ENCODE assay signal across 19 cellular contexts in genomic region chr3:72903004-72903403, GRCh38. TPM values are rescaled to one million over a fixed set of nuclear protein-coding genes. Genes with fewer than 3 reads are reported as not detected.
DNase-seq lines count a peak whose midpoint lies in the region; ATAC-seq, FAIRE-seq and TF ChIP-seq lines count a peak whose summit lies in the region.
"Had no signal": no experiment of that assay in that cellular context is flagged by ENCODE, and none has a peak within 500 bp of the region (broad histone marks: within the 10 kb centered on the region; RNA-seq: fewer than 3 reads in every experiment).

No MANE protein-coding gene starts in this region.

- no peak for TF ChIP-seq CTCF in PC-9 (conservative IDR thresholded peaks at IDR 0.05)
- no peak for TF ChIP-seq CTCF in choroid plexus epithelial cell (conservative IDR thresholded peaks at IDR 0.05; ENCODE audit: low read depth, low read length)
- TF ChIP-seq CTCF in omental fat pad (IDR thresholded peaks at IDR 0.05) = no peak
- no peak for TF ChIP-seq CTCF in coronary artery (IDR thresholded peaks at IDR 0.05)

- no peak for FAIRE-seq in small intestine (lab: Jason Lieb, UNC)

- intact Hi-C loops in PC-9 (cut with micrococcal nuclease; ENCODE audit: unreplicated experiment) = no loop called here

- CTCF ChIA-PET in PC-9 (lab: Charles Lee) = interaction anchor here (1.0 kb wide), 1 partner anchor 274 kb away, joined by 3 read pairs; no protein-coding TSS in a partner anchor
- CTCF ChIA-PET in activated CD4-positive, alpha-beta T cell treated with anti-CD3 and anti-CD28 coated beads, Interleukin-2, amount 10 ng/mL, durations not matched to agents 7 days and 5 days (lab: Charles Lee) = no interaction called here

- no peaks in the 10 kb centered on the region for H3K36me3 ChIP-seq in PC-9 (ENCODE audit: low read depth)
- no peaks in the 10 kb centered on the region for H3K36me3 ChIP-seq in small intestine (ENCODE audit: control insufficient read depth in 2 of 2, insufficient read depth in 2 of 2, low read length in 2 of 2)
- H3K36me3 ChIP-seq: esophagus squamous epithelium, HAP-1, neutrophil had no signal

- no peaks in the 10 kb centered on the region for H3K79me2 ChIP-seq in PC-9 (ENCODE audit: low read depth)

- H3K4me3 Mint-ChIP-seq in activated CD4-positive, alpha-beta T cell treated with anti-CD3 and anti-CD28 coated beads, Interleukin-2, amount 10 ng/mL, durations not matched to agents 7 days and 5 days = no peak overlapping the region
- H3K4me3 Mint-ChIP-seq: CD8-positive, alpha-beta memory T cell; stimulated activated effector memory CD8-positive, alpha-beta T cell treated with anti-CD3 and anti-CD28 coated beads, Interleukin-12 subunit alpha, Interleukin-12 subunit beta, amount 100 ng/mL, for 72 hours had no signal

- H2AFZ ChIP-seq in PC-9 = no peak overlapping the region

- no peaks in the 10 kb centered on the region for H3K4me1 Mint-ChIP-seq in activated CD4-positive, alpha-beta T cell treated with anti-CD3 and anti-CD28 coated beads, Interleukin-2, amount 10 ng/mL, durations not matched to agents 7 days and 5 days
- H3K4me1 Mint-ChIP-seq: CD8-positive, alpha-beta memory T cell; stimulated activated effector memory CD8-positive, alpha-beta T cell treated with anti-CD3 and anti-CD28 coated beads, Interleukin-12 subunit alpha, Interleukin-12 subunit beta, amount 100 ng/mL, for 72 hours had no signal

- H4K20me1 ChIP-seq in PC-9 (ENCODE audit: insufficient read depth) = no peaks in the 10 kb centered on the region

- H3K27me3 Mint-ChIP-seq in activated CD4-positive, alpha-beta T cell treated with anti-CD3 and anti-CD28 coated beads, Interleukin-2, amount 10 ng/mL, durations not matched to agents 7 days and 5 days = peaks cover 11% of the 10 kb centered on the region

- H3K9me3 ChIP-seq in PC-9 (ENCODE audit: insufficient read depth, low read depth) (no peaks in the 10 kb centered on the region), small intestine (ENCODE audit: control insufficient read depth, low read depth) (no peaks in the 10 kb centered on the region)
- H3K9me3 ChIP-seq: esophagus squamous epithelium, HAP-1, neutrophil had no signal

- H3K27ac ChIP-seq in PC-9 (no peak overlapping the region), coronary artery (peak overlapping the region in 1 of 2 donors; percentile 52), small intestine (ENCODE audit: low read depth in 1 of 2, low read length in 1 of 2) (no peak overlapping the region)
- H3K27ac ChIP-seq: esophagus squamous epithelium, neutrophil had no signal

- H3K4me1 ChIP-seq in PC-9 (replicated peaks; ENCODE audit: insufficient read depth) (peaks cover 33% of the 10 kb centered on the region), small intestine (ENCODE audit: control insufficient read depth in 2 of 2, insufficient read depth in 1 of 2, low read depth in 1 of 2, low read length in 1 of 2) (no peaks in the 10 kb centered on the region)
- H3K4me1 ChIP-seq: HAP-1 had no signal

- peak; percentile 94 for DNase-seq in ELR (ENCODE audit: low read depth)
- peak in 1 of 2 experiments; percentile 82 for DNase-seq in PC-9
- DNase-seq in choroid plexus epithelial cell (ENCODE audit: low read depth) = peak; percentile 91
- no peak for DNase-seq in omental fat pad (ENCODE audit: low spot score)
- DNase-seq in COR-L47 (lab: John Stamatoyannopoulos, UW) = no peak
- DNase-seq in activated CD4-positive, alpha-beta T cell treated with anti-CD3 and anti-CD28 coated beads, Interleukin-2, amount 10 ng/mL, durations not matched to agents 7 days and 5 days = no peak
- DNase-seq in coronary artery (ENCODE audit: low spot score) = no peak
- DNase-seq in small intestine = no peak
- DNase-seq: activated CD4-positive, CD25-positive, alpha-beta regulatory T cell treated with anti-CD3 and anti-CD28 coated beads, Interleukin-2, amount 50 U/mL, for 72 hours; activated T-cell treated with anti-CD3 and anti-CD28 coated beads, Interleukin-2, amount 50 U/mL, for 48 hours; CD8-positive, alpha-beta memory T cell; esophagus squamous epithelium; left colon; MM.1S; NCI-H510A; SHP77 treated with DMSO at 0.1 percent for 48 hours had no signal

- peak overlapping the region; percentile 42; the same call in 1 of the 2 replicates for H3K4me2 ChIP-seq in PC-9

- no peaks in the 10 kb centered on the region for H3K36me3 Mint-ChIP-seq in activated CD4-positive, alpha-beta T cell treated with anti-CD3 and anti-CD28 coated beads, Interleukin-2, amount 10 ng/mL, durations not matched to agents 7 days and 5 days (ENCODE audit: low read depth)
- H3K36me3 Mint-ChIP-seq: CD8-positive, alpha-beta memory T cell; stimulated activated effector memory CD8-positive, alpha-beta T cell treated with anti-CD3 and anti-CD28 coated beads, Interleukin-12 subunit alpha, Interleukin-12 subunit beta, amount 100 ng/mL, for 72 hours had no signal

- H3K9me2 ChIP-seq in PC-9 (ENCODE audit: insufficient read depth) = no peaks in the 10 kb centered on the region

- H3K9me3 Mint-ChIP-seq in activated CD4-positive, alpha-beta T cell treated with anti-CD3 and anti-CD28 coated beads, Interleukin-2, amount 10 ng/mL, durations not matched to agents 7 days and 5 days = no peaks in the 10 kb centered on the region
- H3K9me3 Mint-ChIP-seq: stimulated activated effector memory CD8-positive, alpha-beta T cell treated with anti-CD3 and anti-CD28 coated beads, Interleukin-12 subunit alpha, Interleukin-12 subunit beta, amount 100 ng/mL, for 72 hours had no signal

- POLR2A ChIA-PET in PC-9 (lab: Charles Lee; ENCODE audit: unreplicated experiment) = no interaction called here
- POLR2A ChIA-PET in activated CD4-positive, alpha-beta T cell treated with anti-CD3 and anti-CD28 coated beads, Interleukin-2, amount 10 ng/mL, durations not matched to agents 7 days and 5 days (lab: Charles Lee) = no interaction called here

- peak; percentile 69 for ATAC-seq in omental fat pad (ENCODE audit: low FRiP score)
- ATAC-seq: left colon; stimulated activated effector memory CD8-positive, alpha-beta T cell treated with anti-CD3 and anti-CD28 coated beads, Interleukin-12 subunit alpha, Interleukin-12 subunit beta, amount 100 ng/mL, for 72 hours had no signal

- H3F3A ChIP-seq in PC-9 (ENCODE audit: insufficient read depth, low read depth) = no peaks in the 10 kb centered on the region

- WGBS in small intestine, 3 donors = 88 to 94% (median 88%) methylated on average over 3 of the region's 3 CpGs

- H3K4me3 ChIP-seq in PC-9 = no peak overlapping the region
- H3K4me3 ChIP-seq in choroid plexus epithelial cell (ENCODE audit: low read depth, low read length) = no peak overlapping the region
- H3K4me3 ChIP-seq in coronary artery = no peak overlapping the region
- no peak overlapping the region for H3K4me3 ChIP-seq in small intestine (ENCODE audit: low read depth in 1 of 2, low read length in 2 of 2)
- H3K4me3 ChIP-seq: esophagus squamous epithelium, HAP-1 had no signal

- H3K27ac Mint-ChIP-seq in activated CD4-positive, alpha-beta T cell treated with anti-CD3 and anti-CD28 coated beads, Interleukin-2, amount 10 ng/mL, durations not matched to agents 7 days and 5 days = no peak overlapping the region
- H3K27ac Mint-ChIP-seq: CD8-positive, alpha-beta memory T cell; stimulated activated effector memory CD8-positive, alpha-beta T cell treated with anti-CD3 and anti-CD28 coated beads, Interleukin-12 subunit alpha, Interleukin-12 subunit beta, amount 100 ng/mL, for 72 hours had no signal

- H3K27me3 ChIP-seq in PC-9 (ENCODE audit: insufficient read depth, low read depth) (no peaks in the 10 kb centered on the region), small intestine (ENCODE audit: control insufficient read depth in 2 of 2, insufficient read depth in 2 of 2, low read length in 2 of 2) (no peaks in the 10 kb centered on the region)
- H3K27me3 ChIP-seq: esophagus squamous epithelium, neutrophil had no signal

- no TSS peak for BruUV-seq in PC-9 (replicated peaks; lab: Mats Ljungman, UMichigan)

RNA-seq across cellular contexts. Expression of gene GXYLT2, which starts 15.2 kb away (rescaled TPM):
- total RNA-seq in PC-9 (2021) = 1.7 and 2.9 TPM in 2 replicates
- total RNA-seq in omental fat pad = 10 to 100 TPM; 12.8 to 51.2 (median 13.8) TPM
- not detected for total RNA-seq in activated CD4-positive, alpha-beta T cell treated with anti-CD3 and anti-CD28 coated beads, Interleukin-2, amount 10 ng/mL, durations not matched to agents 7 days and 5 days
- polyA plus RNA-seq in small intestine = under 1 TPM in 2 of 3 donors, not detected in 1; 0.48 to 0.54 TPM
- total RNA-seq: CD8-positive, alpha-beta memory T cell had no signal
- polyA plus RNA-seq: CD8-positive, alpha-beta memory T cell had no signal

RNA-seq across cellular contexts. Expression of gene SHQ1, which starts 54.8 kb away (rescaled TPM):
- total RNA-seq in PC-9 (2021) (24.4 and 24.8 TPM in 2 replicates), omental fat pad (10 to 100 TPM; 11.0 to 22.9 (median 16.7) TPM)
- total RNA-seq in activated CD4-positive, alpha-beta T cell treated with anti-CD3 and anti-CD28 coated beads, Interleukin-2, amount 10 ng/mL, durations not matched to agents 7 days and 5 days = 10 to 100 TPM; 22.1 to 24.2 TPM
- 1 to 10 TPM; 8.3 to 9.6 (median 8.9) TPM for polyA plus RNA-seq in small intestine

Comparison
In these comparisons a context has a peak if more than half of its experiments do, and no peak if none do; other contexts are left out.
1. DNase-seq: peak in ELR (single experiment) and choroid plexus epithelial cell (single experiment); none in omental fat pad (single experiment), COR-L47 (single experiment), activated CD4-positive, alpha-beta T cell treated with anti-CD3 and anti-CD28 coated beads, Interleukin-2, amount 10 ng/mL, durations not matched to agents 7 days and 5 days (single experiment), coronary artery (single experiment) and small intestine (single experiment).